ENCODE assay signal across 7 cellular contexts in genomic region chr5:21480054-21480453, GRCh38.
A peak's percentile ranks its signal among the peaks of the same experiment; 100 is the strongest.
DNase-seq lines count a peak whose midpoint lies in the region; ATAC-seq, FAIRE-seq and TF ChIP-seq lines count a peak whose summit lies in the region.
"Not testable (repeated sequence)": the region's sequence is repeated elsewhere in the genome, so short reads cannot be mapped to it uniquely, and the experiment has no call there.

No MANE protein-coding gene starts in this region.

- H3K9ac ChIP-seq in Karpas-422 (ENCODE audit: low read length); K562 (ENCODE audit: insufficient read depth in 1 of 2, low read depth in 2 of 2, low read length in 2 of 2): not testable (repeated sequence)

- not testable (repeated sequence) for H3K27ac Mint-ChIP-seq in activated CD4-positive, alpha-beta T cell treated with anti-CD3 and anti-CD28 coated beads, Interleukin-2, amount 10 ng/mL, durations not matched to agents 24 days and 14 days
- H3K27ac Mint-ChIP-seq in nephron progenitor cell: peak overlapping the region; percentile 33

- POLR2A ChIA-PET in K562 (lab: Yijun Ruan, JAX): not testable (repeated sequence)

- H3K36me3 ChIP-seq in Karpas-422 (ENCODE audit: insufficient read depth, low read length); K562 (ENCODE audit: control insufficient read depth, insufficient read depth, low read length): not testable (repeated sequence)

- not testable (repeated sequence) for TF ChIP-seq RAD21 in K562 (CRISPR knock-in tag; conservative IDR thresholded peaks at IDR 0.05 in 1 of 2, IDR thresholded peaks at IDR 0.05 in 1 of 2)

- not testable (repeated sequence) for BruUV-seq in K562 (replicated peaks; lab: Mats Ljungman, UMichigan)

- WGBS in K562 (ENCODE audit: insufficient coverage, low coverage, missing lambda C conversion rate): 31% methylated on average over 3 of the region's 4 CpGs

- peak; percentile 0 for DNase-seq in EH (ENCODE audit: low read depth)
- DNase-seq in GM13977 (ENCODE audit: low spot score): peak; percentile 17
- peak; percentile 44 for DNase-seq in Karpas-422
- DNase-seq in activated CD4-positive, alpha-beta T cell treated with anti-CD3 and anti-CD28 coated beads, Interleukin-2, amount 10 ng/mL, durations not matched to agents 24 days and 14 days: peak; percentile 61
- peak in 3 of 4 experiments; percentile 12 to 39 (median 28) for DNase-seq in K562 (ENCODE audit: extremely low read depth in 1 of 4, low spot score in 3 of 4)
- peak; percentile 5 for DNase-seq in iPS-NIHi7 (ENCODE audit: extremely low spot score)
- DNase-seq in nephron progenitor cell: not testable (repeated sequence)

- not testable (repeated sequence) for TF ChIP-seq EP300 in K562 (IDR thresholded peaks at IDR 0.05; ENCODE audit: low read length)

- not testable (repeated sequence) for FAIRE-seq in K562 (lab: Jason Lieb, UNC)

- in situ Hi-C loops in GM13977 (cut with MboI; ENCODE audit: low pct_unique_long_range_greater_than_20kb, low sequenced_read_pairs, unreplicated experiment); K562 (cut with MboI): not testable (repeated sequence)

- H3K4me2 ChIP-seq in Karpas-422 (ENCODE audit: low read depth, low read length, poor library complexity, severe bottlenecking); K562 (ENCODE audit: insufficient read depth, low read length): not testable (repeated sequence)

- H3K79me2 ChIP-seq in Karpas-422 (ENCODE audit: low read length); K562 (ENCODE audit: control insufficient read depth, insufficient read depth, low read length): not testable (repeated sequence)

- not testable (repeated sequence) for H3K4me1 ChIP-seq in Karpas-422 (ENCODE audit: low read length)
- peaks cover 0 to 10% of the 10 kb centered on the region in 2 experiments; a peak in 1 of 5 replicates for H3K4me1 ChIP-seq in K562 (replicated peaks in 1 of 2; ENCODE audit: control insufficient read depth in 2 of 2, insufficient read depth in 2 of 2, low read length in 2 of 2)

- H3K9me2 ChIP-seq in Karpas-422 (replicated peaks; ENCODE audit: insufficient read depth, low read length): not testable (repeated sequence)

- CTCF ChIA-PET in K562 (lab: Yijun Ruan, JAX; ENCODE audit: low intra/inter-chr PET ratio): not testable (repeated sequence)

- not testable (repeated sequence) for TF ChIP-seq POLR2A in K562 (conservative IDR thresholded peaks at IDR 0.05)

- not testable (repeated sequence) for H3K4me3 ChIP-seq in Karpas-422 (ENCODE audit: low read length); K562

- intact Hi-C loops in activated CD4-positive, alpha-beta T cell treated with anti-CD3 and anti-CD28 coated beads, Interleukin-2, amount 10 ng/mL, durations not matched to agents 24 days and 14 days (cut with micrococcal nuclease); K562 (cut with micrococcal nuclease): not testable (repeated sequence)

- not testable (repeated sequence) for H3K4me3 Mint-ChIP-seq in activated CD4-positive, alpha-beta T cell treated with anti-CD3 and anti-CD28 coated beads, Interleukin-2, amount 10 ng/mL, durations not matched to agents 24 days and 14 days; nephron progenitor cell

- H3K27me3 ChIP-seq in Karpas-422 (ENCODE audit: low read length); K562 (ENCODE audit: control insufficient read depth in 2 of 2, insufficient read depth in 2 of 2, low read length in 2 of 2): not testable (repeated sequence)

- not testable (repeated sequence) for H3K9me3 ChIP-seq in Karpas-422 (ENCODE audit: low read length); K562 (replicated peaks; ENCODE audit: control insufficient read depth, insufficient read depth, low read depth, low read length)

- not testable (repeated sequence) for H3K9me1 ChIP-seq in K562 (ENCODE audit: control insufficient read depth, insufficient read depth, low read length)

- not testable (repeated sequence) for H3K27ac ChIP-seq in Karpas-422 (ENCODE audit: low read length); K562 (ENCODE audit: extremely low read depth, low read depth, low read length)

- not testable (repeated sequence) for TF ChIP-seq CTCF in GM13977 (IDR thresholded peaks at IDR 0.05; ENCODE audit: extremely low read depth, insufficient read depth, missing control alignments); K562 (IDR thresholded peaks at IDR 0.05 in 2 of 3, conservative IDR thresholded peaks at IDR 0.05 in 1 of 3; ENCODE audit: insufficient read depth in 2 of 3, low read depth in 1 of 3, low read length in 3 of 3); nephron progenitor cell (IDR thresholded peaks at IDR 0.05)

- H3K9me3 Mint-ChIP-seq in activated CD4-positive, alpha-beta T cell treated with anti-CD3 and anti-CD28 coated beads, Interleukin-2, amount 10 ng/mL, durations not matched to agents 24 days and 14 days; nephron progenitor cell: not testable (repeated sequence)

- H4K20me1 ChIP-seq in Karpas-422 (ENCODE audit: insufficient read depth, low read depth, low read length); K562 (replicated peaks; ENCODE audit: control insufficient read depth, insufficient read depth, low read length): not testable (repeated sequence)

- not testable (repeated sequence) for H3K36me3 Mint-ChIP-seq in activated CD4-positive, alpha-beta T cell treated with anti-CD3 and anti-CD28 coated beads, Interleukin-2, amount 10 ng/mL, durations not matched to agents 24 days and 14 days (ENCODE audit: low read depth)
- H3K36me3 Mint-ChIP-seq in nephron progenitor cell (ENCODE audit: low read depth): peaks cover 26% of the 10 kb centered on the region

- not testable (repeated sequence) for H2AFZ ChIP-seq in Karpas-422 (ENCODE audit: low read length); K562 (ENCODE audit: low read depth, low read length)

- ATAC-seq in K562: not testable (repeated sequence)

- H3K27me3 Mint-ChIP-seq in activated CD4-positive, alpha-beta T cell treated with anti-CD3 and anti-CD28 coated beads, Interleukin-2, amount 10 ng/mL, durations not matched to agents 24 days and 14 days; nephron progenitor cell (ENCODE audit: low read depth, poor library complexity): not testable (repeated sequence)

- H3K4me1 Mint-ChIP-seq in activated CD4-positive, alpha-beta T cell treated with anti-CD3 and anti-CD28 coated beads, Interleukin-2, amount 10 ng/mL, durations not matched to agents 24 days and 14 days: not testable (repeated sequence)
- peaks cover 24% of the 10 kb centered on the region for H3K4me1 Mint-ChIP-seq in nephron progenitor cell

TF ChIP-seq in K562, 482 proteins besides CTCF, POLR2A, EP300 and RAD21 (continues in another document):
- TF ChIP-seq EGR1 (conservative IDR thresholded peaks at IDR 0.05): 0 out of 2 replicates have a peak, but pooled peaks have one; percentile 17
- peak; percentile 38; the same call in 1 of the 2 replicates for TF ChIP-seq HMG20B (CRISPR knock-in tag; IDR thresholded peaks at IDR 0.05)
- TF ChIP-seq ZNF785 (CRISPR knock-in tag; IDR thresholded peaks at IDR 0.05): peak; percentile 18; the same call in 1 of the 2 replicates
- 0 out of 2 replicates have a peak, but pooled peaks have one; percentile 25 for TF ChIP-seq PHF21A (IDR thresholded peaks at IDR 0.05; ENCODE audit: borderline replicate concordance, low read depth)
- TF ChIP-seq, protein P1, sequence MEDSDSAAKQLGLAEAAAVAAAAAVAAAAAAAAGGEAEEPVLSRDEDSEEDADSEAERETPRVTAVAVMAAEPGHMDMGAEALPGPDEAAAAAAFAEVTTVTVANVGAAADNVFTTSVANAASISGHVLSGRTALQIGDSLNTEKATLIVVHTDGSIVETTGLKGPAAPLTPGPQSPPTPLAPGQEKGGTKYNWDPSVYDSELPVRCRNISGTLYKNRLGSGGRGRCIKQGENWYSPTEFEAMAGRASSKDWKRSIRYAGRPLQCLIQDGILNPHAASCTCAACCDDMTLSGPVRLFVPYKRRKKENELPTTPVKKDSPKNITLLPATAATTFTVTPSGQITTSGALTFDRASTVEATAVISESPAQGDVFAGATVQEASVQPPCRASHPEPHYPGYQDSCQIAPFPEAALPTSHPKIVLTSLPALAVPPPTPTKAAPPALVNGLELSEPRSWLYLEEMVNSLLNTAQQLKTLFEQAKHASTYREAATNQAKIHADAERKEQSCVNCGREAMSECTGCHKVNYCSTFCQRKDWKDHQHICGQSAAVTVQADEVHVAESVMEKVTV (CRISPR knock-in tag; IDR thresholded peaks at IDR 0.05): 0 out of 2 replicates have a peak, but pooled peaks have one; percentile 1
- peak; percentile 39; the same call in 1 of the 2 replicates for TF ChIP-seq ZNF347 (CRISPR knock-in tag; IDR thresholded peaks at IDR 0.05; ENCODE audit: low read depth)
- TF ChIP-seq ZNF695 (CRISPR knock-in tag; IDR thresholded peaks at IDR 0.05): 0 out of 2 replicates have a peak, but pooled peaks have one; percentile 31
- TF ChIP-seq HOMEZ (CRISPR knock-in tag; IDR thresholded peaks at IDR 0.05): peak; percentile 76; the same call in 1 of the 2 replicates
